ENCODE assay signal across 11 cellular contexts in the genomic region with DNA sequence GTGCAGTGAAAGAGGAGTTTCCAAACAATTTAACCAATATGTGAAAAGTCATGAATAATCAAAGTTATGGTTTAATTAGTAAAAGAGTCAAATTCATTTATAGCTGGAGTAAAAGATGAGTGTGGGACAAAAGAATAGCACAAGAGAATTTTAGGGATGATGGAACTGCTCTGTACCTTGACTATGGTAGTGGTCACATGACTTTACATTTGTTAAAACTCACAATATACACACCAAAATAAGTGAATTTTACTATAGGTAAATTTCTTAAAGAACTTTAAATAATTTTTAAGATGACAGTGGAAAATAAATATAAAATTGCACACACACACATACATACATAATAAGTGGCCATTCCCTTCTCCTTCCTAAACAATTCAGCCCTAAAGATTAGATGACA.
"Had no signal": no experiment of that assay in that cellular context is flagged by ENCODE, and none has a peak within 500 bp of the region (broad histone marks: within the 10 kb centered on the region; RNA-seq: fewer than 3 reads in every experiment).

No MANE protein-coding gene starts in this region.

- DNase-seq: GM23248, GOT3, H7, H9, HCEC 1CT, HFFc6 had no signal

- ATAC-seq: GM23338, HCT116 had no signal

- FAIRE-seq: H1, H54 had no signal

- H3K9ac ChIP-seq: GM23248 had no signal

- H3K4me3 ChIP-seq: GM23248, GM23338, HAP-1 had no signal

- H3K4me3 Mint-ChIP-seq: GM23338, H9, HFFc6 had no signal

- H3K9me3 Mint-ChIP-seq: GM23338, H9, HFFc6 had no signal

- H2AFZ ChIP-seq: GM23248, GM23338 had no signal

- H3K36me3 ChIP-seq: HAP-1 had no signal

- H3K27ac Mint-ChIP-seq: GM23338, H9, HFFc6 had no signal

- H3K4me2 ChIP-seq: GM23338 had no signal

- H3K27ac ChIP-seq: GM23248 had no signal

- H3K9me3 ChIP-seq: HAP-1 had no signal
